ENCODE assay signal across 1 cellular context in the genomic region with DNA sequence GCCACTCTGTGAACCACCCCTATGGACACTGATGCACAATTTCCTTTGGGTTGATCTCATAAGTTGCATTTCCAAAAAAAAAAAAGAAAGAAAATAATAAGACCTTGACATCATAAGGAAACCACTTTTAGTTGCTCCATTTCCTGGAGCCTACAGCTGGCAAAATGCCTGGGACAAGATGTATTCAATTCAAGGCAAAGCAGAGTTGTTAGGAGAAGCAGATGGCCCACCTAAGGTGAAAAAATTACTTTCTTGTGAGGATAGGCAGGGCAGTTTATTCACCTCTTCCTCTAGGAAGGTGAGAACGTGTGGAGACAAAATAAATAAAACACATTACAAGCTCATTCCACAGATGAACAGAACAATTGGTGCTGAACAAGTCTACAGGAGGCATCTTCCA.
TF ChIP-seq lines count a peak whose summit lies in the region.

No MANE protein-coding gene starts in this region.

TF ChIP-seq in endothelial cell of umbilical vein, 7 proteins besides CTCF, POLR2A, EP300 and RAD21:
- TF ChIP-seq FOS (IDR thresholded peaks at IDR 0.05; ENCODE audit: borderline replicate concordance, insufficient read depth, low read length) (no peak), EZH2 (IDR thresholded peaks at IDR 0.05; ENCODE audit: borderline replicate concordance, low read depth, low read length, severe bottlenecking) (no peak), GATA2 (IDR thresholded peaks at IDR 0.05; ENCODE audit: insufficient read depth, insufficient read length, low read depth, low read length) (no peak), MYC (IDR thresholded peaks at IDR 0.05; ENCODE audit: low read depth, low read length) (no peak), JUN (IDR thresholded peaks at IDR 0.05; ENCODE audit: borderline replicate concordance, insufficient read depth, insufficient read length, low read depth) (no peak), POLR2AphosphoS5 (IDR thresholded peaks at IDR 0.05; ENCODE audit: insufficient read depth, low read depth, low read length) (no peak)
- TF ChIP-seq, protein P1, sequence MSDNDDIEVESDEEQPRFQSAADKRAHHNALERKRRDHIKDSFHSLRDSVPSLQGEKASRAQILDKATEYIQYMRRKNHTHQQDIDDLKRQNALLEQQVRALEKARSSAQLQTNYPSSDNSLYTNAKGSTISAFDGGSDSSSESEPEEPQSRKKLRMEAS (IDR thresholded peaks at IDR 0.05; ENCODE audit: insufficient read depth, insufficient read length): no peak
